Comparison of ENCODE assay signal across 1 cellular context in genomic region chr9:100058699-100059579, GRCh38.
TF ChIP-seq lines count a peak whose summit lies in the region.

No MANE protein-coding gene starts in this region.

TF ChIP-seq in GM12878, 131 proteins besides CTCF, POLR2A, EP300 and RAD21 (continued from another document and continues in another):
- TF ChIP-seq RAD51 (IDR thresholded peaks at IDR 0.05) (peak; percentile 40; the same call in 1 of the 2 replicates), ZNF592 (IDR thresholded peaks at IDR 0.05) (no peak), FOS (IDR thresholded peaks at IDR 0.05; ENCODE audit: borderline replicate concordance, extremely low read depth, insufficient read length) (no peak), IRF5 (IDR thresholded peaks at IDR 0.05; ENCODE audit: borderline replicate concordance) (no peak), TAF1 (IDR thresholded peaks at IDR 0.05; ENCODE audit: borderline replicate concordance, low read depth, low read length) (no peak), ZSCAN29 (IDR thresholded peaks at IDR 0.05) (no peak; the same call in 1 of the 2 replicates), MXI1 (IDR thresholded peaks at IDR 0.05; ENCODE audit: low read depth, low read length) (no peak), ZZZ3 (IDR thresholded peaks at IDR 0.05; ENCODE audit: control insufficient read depth, insufficient read length, low read depth) (no peak), KDM1A (IDR thresholded peaks at IDR 0.05; ENCODE audit: borderline replicate concordance) (no peak), KAT2A (conservative IDR thresholded peaks at IDR 0.05; ENCODE audit: control insufficient read depth, low read depth, low read length) (no peak), IRF3 (IDR thresholded peaks at IDR 0.05) (no peak), CBFB (IDR thresholded peaks at IDR 0.05; ENCODE audit: low read depth) (peak; percentile 75; the same call in 1 of the 2 replicates), STAT1 (conservative IDR thresholded peaks at IDR 0.05) (no peak), BCL3 (IDR thresholded peaks at IDR 0.05; ENCODE audit: borderline replicate concordance, insufficient read depth, low read depth, low read length, poor library complexity, severe bottlenecking) (peak; percentile 61), SIX5 (IDR thresholded peaks at IDR 0.05; ENCODE audit: low read depth, low read length, severe bottlenecking) (no peak), TBL1XR1 (IDR thresholded peaks at IDR 0.05; ENCODE audit: low read depth, low read length) (peak; percentile 99), NFIC (IDR thresholded peaks at IDR 0.05; ENCODE audit: low read depth, low read length) (peak; percentile 99), EGR1 (IDR thresholded peaks at IDR 0.05; ENCODE audit: borderline replicate concordance in 1 of 2, low read depth in 2 of 2, low read length in 2 of 2) (no peak), LARP7 (IDR thresholded peaks at IDR 0.05) (no peak), NR2F1 (conservative IDR thresholded peaks at IDR 0.05) (peak; percentile 35; the same call in 1 of the 2 replicates), ZNF207 (IDR thresholded peaks at IDR 0.05; ENCODE audit: borderline replicate concordance) (no peak), ZBTB11 (CRISPR knock-in tag; IDR thresholded peaks at IDR 0.05) (no peak), KLF5 (IDR thresholded peaks at IDR 0.05; ENCODE audit: partially characterized antibody) (no peak), TCF12 (IDR thresholded peaks at IDR 0.05; ENCODE audit: low read depth, low read length) (no peak), PRDM15 (CRISPR knock-in tag; IDR thresholded peaks at IDR 0.05) (no peak), PAX8 (IDR thresholded peaks at IDR 0.05) (peak; percentile 69; the same call in 1 of the 2 replicates), SKIL (IDR thresholded peaks at IDR 0.05; ENCODE audit: low read depth, poor library complexity, severe bottlenecking) (peak; percentile 62), ASH2L (IDR thresholded peaks at IDR 0.05; ENCODE audit: borderline replicate concordance, low read depth) (no peak), MYC (IDR thresholded peaks at IDR 0.05; ENCODE audit: insufficient read depth, insufficient read length, insufficient replicate concordance, low read length, severe bottlenecking) (no peak), PML (IDR thresholded peaks at IDR 0.05; ENCODE audit: low read length) (no peak), YY1 (IDR thresholded peaks at IDR 0.05; ENCODE audit: low read depth, low read length) (no peak), E4F1 (IDR thresholded peaks at IDR 0.05; ENCODE audit: borderline replicate concordance, partially characterized antibody) (no peak), SMAD1 (IDR thresholded peaks at IDR 0.05; ENCODE audit: low read depth, partially characterized antibody) (no peak), PAX5 (IDR thresholded peaks at IDR 0.05; ENCODE audit: borderline replicate concordance, low read depth, low read length) (peak; percentile 52; the same call in 1 of the 2 replicates), MEF2A (IDR thresholded peaks at IDR 0.05; ENCODE audit: insufficient read depth, low read depth, low read length) (peak; percentile 99), DPF2 (IDR thresholded peaks at IDR 0.05) (peak; percentile 86), CEBPB (IDR thresholded peaks at IDR 0.05; ENCODE audit: borderline replicate concordance in 1 of 2, low read depth in 2 of 2, low read length in 2 of 2) (peak in 1 of 2 experiments; percentile 87; a peak in 1 of 4 replicates), SUPT20H (IDR thresholded peaks at IDR 0.05; ENCODE audit: borderline replicate concordance, control insufficient read depth, low read depth, low read length) (no peak)
